Comparison of ENCODE assay signal across 8 cellular contexts in genomic region chr20:46308258-46309157, GRCh38. TPM values are rescaled to one million over a fixed set of nuclear protein-coding genes. Genes with fewer than 3 reads are reported as not detected.
A peak's percentile ranks its signal among the peaks of the same experiment; 100 is the strongest.
DNase-seq lines count a peak whose midpoint lies in the region; ATAC-seq and TF ChIP-seq lines count a peak whose summit lies in the region.

Gene CDH22 (minus strand): TSS chr20:46308498. CDS start chr20:46251294, 57,204 bp downstream.

- H2AK5ac ChIP-seq in IMR-90 (ENCODE audit: low read depth, low read length), result no peak within 1 kb of the TSS

- no peak within 1 kb of the TSS for H3K56ac ChIP-seq in IMR-90 (ENCODE audit: extremely low read depth, insufficient read depth, low read length)

- peak within 1 kb of the TSS; percentile 57 for H3K4me2 ChIP-seq in IMR-90 (ENCODE audit: low read depth, low read length)

- no peak for TF ChIP-seq RAD21 in IMR-90 (IDR thresholded peaks at IDR 0.05; ENCODE audit: low read length)

- H3K4me1 ChIP-seq in IMR-90 (ENCODE audit: control insufficient read depth, insufficient read depth, low read length), result no peaks in the 10 kb centered on the region

- no peak within 1 kb of the TSS for H2BK5ac ChIP-seq in IMR-90 (ENCODE audit: low read depth, low read length, poor library complexity, severe bottlenecking)

- in situ Hi-C loops in IMR-90 (cut with MboI; ENCODE audit: low sequenced_read_pairs), result no loop called here

- no peak within 1 kb of the TSS for H2BK15ac ChIP-seq in IMR-90 (ENCODE audit: low read depth, low read length)

- peak within 1 kb of the TSS; percentile 78 for H2AFZ ChIP-seq in IMR-90 (replicated peaks; ENCODE audit: low read length, poor library complexity)

- no peak within 1 kb of the TSS for H2BK120ac ChIP-seq in IMR-90 (ENCODE audit: low read depth, low read length)

- POLR2A ChIA-PET in IMR-90 (lab: Charles Lee; ENCODE audit: unreplicated experiment), result no interaction called here
- POLR2A ChIA-PET in RWPE1 (lab: Yijun Ruan, JAX; ENCODE audit: low non-redundant PET), result no interaction called here

- H3K4me3 ChIP-seq in IMR-90 (ENCODE audit: insufficient read depth, low read depth, low read length), result peak within 1 kb of the TSS; percentile 36

- H4K20me1 ChIP-seq in IMR-90 (ENCODE audit: insufficient read depth, low read length), result no peaks in the 10 kb centered on the region

- WGBS in IMR-90 (ENCODE audit: extremely low coverage in 2 of 2, insufficient read length in 1 of 2), 2 experiments, result 3% methylated on average over 8 of the region's 74 CpGs; no CpG with 5 or more reads in 1 of the 2 experiments

- H3K36me3 ChIP-seq in IMR-90 (ENCODE audit: control insufficient read depth, insufficient read depth, low read length), result no peaks in the 10 kb centered on the region

- no peak within 1 kb of the TSS for H3K23ac ChIP-seq in IMR-90 (ENCODE audit: low read depth, low read length)

- no peak within 1 kb of the TSS for H3K4ac ChIP-seq in IMR-90 (ENCODE audit: low read depth, low read length)

- H2BK20ac ChIP-seq in IMR-90 (ENCODE audit: low read depth, low read length), result no peak within 1 kb of the TSS

- H3K9me1 ChIP-seq in IMR-90 (ENCODE audit: insufficient read depth, low read length), result no peaks in the 10 kb centered on the region

- H3K18ac ChIP-seq in IMR-90 (ENCODE audit: low read depth, low read length), result no peak within 1 kb of the TSS

- no TSS peak for BruUV-seq in IMR-90 (replicated peaks; lab: Mats Ljungman, UMichigan)

- H3K9ac ChIP-seq in IMR-90 (ENCODE audit: low read depth, low read length), result no peak within 1 kb of the TSS

- CTCF ChIA-PET in IMR-90 (lab: Yijun Ruan, JAX) (no interaction called here), RWPE1 (lab: Yijun Ruan, JAX) (interaction anchor here (0.6 to 6.1 kb wide), 6 partner anchors 13 to 608 kb away, joined by 3 to 93 read pairs (median 5); partner anchors contain the start of gene ELMO2)

- H3K79me1 ChIP-seq in IMR-90 (ENCODE audit: low read depth in 1 of 2, low read length in 2 of 2), result no peaks in the 10 kb centered on the region

- intact Hi-C loops in IMR-90 (cut with micrococcal nuclease), result no loop called here
- intact Hi-C loops in left ventricle myocardium superior (cut with micrococcal nuclease), result no loop called here

- ATAC-seq in IMR-90 (ENCODE audit: low read depth), result peak; percentile 81
- ATAC-seq in left ventricle myocardium superior, result peak; percentile 69
- ATAC-seq in GM18868 (IDR thresholded peaks at IDR 0.05; ENCODE audit: unreplicated experiment), result no peak
- no peak for ATAC-seq in HG03378 (IDR thresholded peaks at IDR 0.05; ENCODE audit: unreplicated experiment)

- no peaks in the 10 kb centered on the region for H3K9me3 ChIP-seq in IMR-90 (ENCODE audit: control insufficient read depth, insufficient read depth, low read length)

- no peak within 1 kb of the TSS for H2AK9ac ChIP-seq in IMR-90 (replicated peaks; ENCODE audit: low read depth, low read length, poor library complexity)

- H4K5ac ChIP-seq in IMR-90 (ENCODE audit: low read depth, low read length), result no peak within 1 kb of the TSS

- no peak for TF ChIP-seq POLR2A in IMR-90 (IDR thresholded peaks at IDR 0.05; ENCODE audit: low read depth, low read length)

- peak; percentile 73 for DNase-seq in COR-L47 (lab: John Stamatoyannopoulos, UW)
- peak; percentile 20 for DNase-seq in IMR-90
- DNase-seq in RWPE1 (ENCODE audit: low spot score), result peak; percentile 77
- DNase-seq in amniotic epithelial cell (ENCODE audit: low read depth), result peak; percentile 24
- peak; percentile 55 for DNase-seq in left ventricle myocardium superior
- DNase-seq in putamen (ENCODE audit: low spot score), result peak; percentile 58

- H3K27me3 ChIP-seq in IMR-90 (ENCODE audit: control insufficient read depth, insufficient read depth, low read length), result peaks cover 86% of the 10 kb centered on the region

- H4K8ac ChIP-seq in IMR-90 (ENCODE audit: low read depth in 2 of 2, low read length in 2 of 2), result no peak within 1 kb of the TSS

- TF ChIP-seq CTCF in IMR-90 (conservative IDR thresholded peaks at IDR 0.05; ENCODE audit: low read depth, low read length) (peak; percentile 32; the same call in 1 of the 2 replicates), RWPE1 (conservative IDR thresholded peaks at IDR 0.05; ENCODE audit: low read depth) (peak; percentile 81)

- no peak within 1 kb of the TSS for H3K14ac ChIP-seq in IMR-90 (replicated peaks; ENCODE audit: low read depth, low read length)

- H3K27ac ChIP-seq in IMR-90 (ENCODE audit: insufficient read depth, low read length) (no peak within 1 kb of the TSS), RWPE1 (no peak within 1 kb of the TSS)

- dilution Hi-C loops in IMR-90 (cut with HindIII; ENCODE audit: low sequenced_read_pairs, unreplicated experiment), result no loop called here

- no peak within 1 kb of the TSS for H4K91ac ChIP-seq in IMR-90 (ENCODE audit: insufficient read depth, low read depth, low read length)

TF ChIP-seq in IMR-90, 13 proteins besides CTCF, POLR2A, EP300 and RAD21:
- TF ChIP-seq, protein P1, sequence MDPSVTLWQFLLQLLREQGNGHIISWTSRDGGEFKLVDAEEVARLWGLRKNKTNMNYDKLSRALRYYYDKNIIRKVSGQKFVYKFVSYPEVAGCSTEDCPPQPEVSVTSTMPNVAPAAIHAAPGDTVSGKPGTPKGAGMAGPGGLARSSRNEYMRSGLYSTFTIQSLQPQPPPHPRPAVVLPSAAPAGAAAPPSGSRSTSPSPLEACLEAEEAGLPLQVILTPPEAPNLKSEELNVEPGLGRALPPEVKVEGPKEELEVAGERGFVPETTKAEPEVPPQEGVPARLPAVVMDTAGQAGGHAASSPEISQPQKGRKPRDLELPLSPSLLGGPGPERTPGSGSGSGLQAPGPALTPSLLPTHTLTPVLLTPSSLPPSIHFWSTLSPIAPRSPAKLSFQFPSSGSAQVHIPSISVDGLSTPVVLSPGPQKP (IDR thresholded peaks at IDR 0.05; ENCODE audit: borderline replicate concordance, low read depth, low read length), result no peak
- TF ChIP-seq SMC3 (IDR thresholded peaks at IDR 0.05; ENCODE audit: low read depth, low read length) (no peak), RCOR1 (IDR thresholded peaks at IDR 0.05; ENCODE audit: insufficient replicate concordance, low read length) (no peak), RFX5 (IDR thresholded peaks at IDR 0.05; ENCODE audit: low read depth, low read length) (no peak), CEBPB (IDR thresholded peaks at IDR 0.05; ENCODE audit: low read depth, low read length) (no peak), MAZ (IDR thresholded peaks at IDR 0.05; ENCODE audit: borderline replicate concordance, low read depth, low read length) (no peak), MXI1 (IDR thresholded peaks at IDR 0.05; ENCODE audit: borderline replicate concordance, low read depth, low read length) (no peak), NFE2L2 (IDR thresholded peaks at IDR 0.05; ENCODE audit: low read depth, low read length) (no peak), CHD1 (IDR thresholded peaks at IDR 0.05; ENCODE audit: low read depth, low read length) (no peak), MAFK (IDR thresholded peaks at IDR 0.05; ENCODE audit: low read depth, low read length) (no peak), BHLHE40 (IDR thresholded peaks at IDR 0.05; ENCODE audit: low read depth, low read length) (no peak), FOS (IDR thresholded peaks at IDR 0.05; ENCODE audit: low read depth, low read length) (no peak)
- TF ChIP-seq, protein P2, sequence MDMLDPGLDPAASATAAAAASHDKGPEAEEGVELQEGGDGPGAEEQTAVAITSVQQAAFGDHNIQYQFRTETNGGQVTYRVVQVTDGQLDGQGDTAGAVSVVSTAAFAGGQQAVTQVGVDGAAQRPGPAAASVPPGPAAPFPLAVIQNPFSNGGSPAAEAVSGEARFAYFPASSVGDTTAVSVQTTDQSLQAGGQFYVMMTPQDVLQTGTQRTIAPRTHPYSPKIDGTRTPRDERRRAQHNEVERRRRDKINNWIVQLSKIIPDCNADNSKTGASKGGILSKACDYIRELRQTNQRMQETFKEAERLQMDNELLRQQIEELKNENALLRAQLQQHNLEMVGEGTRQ (IDR thresholded peaks at IDR 0.05; ENCODE audit: low read depth, low read length), result no peak

RNA-seq across cellular contexts. Expression of gene CDH22, which starts in this region (rescaled TPM):
- not detected in 2 replicates for total RNA-seq in IMR-90 (2012; rRNA removed)
- polyA plus RNA-seq in IMR-90 (2012; rRNA removed), result not detected in 2 replicates
- polyA plus RNA-seq in IMR-90 (2012; cell fraction: cytosol; rRNA removed), result not detected in 2 replicates
- not detected in 2 replicates for polyA plus RNA-seq in IMR-90 (2012; cell fraction: nucleus; rRNA removed; ENCODE audit: low replicate concordance)
- total RNA-seq in left ventricle myocardium superior, result 2.3 TPM

Comparison
In these comparisons a context has a peak if more than half of its experiments do, and no peak if none do; other contexts are left out.
1. Peak in DNase-seq, ATAC-seq, H3K4me3 ChIP-seq and H3K4me2 ChIP-seq in IMR-90; RNA of the gene not detected or under 1 TPM.
2. DNase-seq: peak in every context shown above with its lines; median percentile 77 in RWPE1; 73 in COR-L47; 58 in putamen; 55 in left ventricle myocardium superior; 24 in amniotic epithelial cell; 20 in IMR-90.